ENCODE assay signal across 23 cellular contexts in genomic region chr10:93598157-93598556, GRCh38. TPM values are rescaled to one million over a fixed set of nuclear protein-coding genes. Genes with fewer than 3 reads are reported as not detected.
DNase-seq lines count a peak whose midpoint lies in the region; ATAC-seq and TF ChIP-seq lines count a peak whose summit lies in the region.
"Had no signal": no experiment of that assay in that cellular context is flagged by ENCODE, and none has a peak within 500 bp of the region (broad histone marks: within the 10 kb centered on the region; RNA-seq: fewer than 3 reads in every experiment).

No MANE protein-coding gene starts in this region.

- H3K36me3 ChIP-seq in IMR-90 (ENCODE audit: control insufficient read depth, insufficient read depth, low read length) = no peaks in the 10 kb centered on the region
- peaks cover 0 to 75% (median 35%) of the 10 kb centered on the region in 4 donors for H3K36me3 ChIP-seq in right lobe of liver
- no peaks in the 10 kb centered on the region for H3K36me3 ChIP-seq in esophagus squamous epithelium

- no TSS peak for BruUV-seq in IMR-90 (replicated peaks; lab: Mats Ljungman, UMichigan)

- H2AK5ac ChIP-seq in IMR-90 (ENCODE audit: low read depth, low read length) = no peak overlapping the region

- no peak overlapping the region for H3K23ac ChIP-seq in IMR-90 (ENCODE audit: low read depth, low read length)

- H2AK9ac ChIP-seq in IMR-90 (replicated peaks; ENCODE audit: low read depth, low read length, poor library complexity) = no peak overlapping the region

- no peak overlapping the region for H3K4me3 ChIP-seq in IMR-90 (ENCODE audit: insufficient read depth, low read depth, low read length)
- no peak overlapping the region for H3K4me3 ChIP-seq in epithelial cell of esophagus (ENCODE audit: low read length)
- H3K4me3 ChIP-seq in right lobe of liver = peak overlapping the region; percentile 56 to 94 (median 78)
- H3K4me3 ChIP-seq in esophagus squamous epithelium = no peak overlapping the region
- H3K4me3 ChIP-seq: A549, GM23338 had no signal

- no peak overlapping the region for H4K5ac ChIP-seq in IMR-90 (ENCODE audit: low read depth, low read length)

- H3K79me1 ChIP-seq in IMR-90 (ENCODE audit: low read depth in 1 of 2, low read length in 2 of 2) = no peaks in the 10 kb centered on the region

- no peak overlapping the region for H3K27ac ChIP-seq in IMR-90 (ENCODE audit: insufficient read depth, low read length)
- H3K27ac ChIP-seq in right lobe of liver = peak overlapping the region in 1 of 3 donors; percentile 91
- no peak overlapping the region for H3K27ac ChIP-seq in esophagus squamous epithelium
- H3K27ac ChIP-seq: A549 had no signal

- dilution Hi-C loops in IMR-90 (cut with HindIII; ENCODE audit: low sequenced_read_pairs, unreplicated experiment) = no loop called here

- CTCF ChIA-PET in IMR-90 (lab: Yijun Ruan, JAX) = no interaction called here

- H3K9ac ChIP-seq in IMR-90 (ENCODE audit: low read depth, low read length) = no peak overlapping the region

- no peak overlapping the region for H3K56ac ChIP-seq in IMR-90 (ENCODE audit: extremely low read depth, insufficient read depth, low read length)

- no peak overlapping the region for H2BK15ac ChIP-seq in IMR-90 (ENCODE audit: low read depth, low read length)

- H2AFZ ChIP-seq in IMR-90 (replicated peaks; ENCODE audit: low read length, poor library complexity) = no peak overlapping the region
- H2AFZ ChIP-seq: GM23338 had no signal

- H3K27me3 ChIP-seq in IMR-90 (ENCODE audit: control insufficient read depth, insufficient read depth, low read length) (peaks cover 45% of the 10 kb centered on the region), right lobe of liver (no peaks in the 10 kb centered on the region), esophagus squamous epithelium (peaks cover 0 to 45% (median 7%) of the 10 kb centered on the region in 4 donors)

- POLR2A ChIA-PET in IMR-90 (lab: Charles Lee; ENCODE audit: unreplicated experiment) = no interaction called here

- intact Hi-C loops in IMR-90 (cut with micrococcal nuclease) (no loop called here), right lobe of liver (cut with DNase I) (loop anchor here in 1 of 2 donors (10.0 kb wide), 1 partner anchor 77 kb away; no protein-coding TSS in a partner anchor), esophagus squamous epithelium (cut with DNase I) (no loop called here)

- DNase-seq in IMR-90 = no peak
- peak; percentile 8 for DNase-seq in NCI-H226
- peak; percentile 66 for DNase-seq in epithelial cell of esophagus (ENCODE audit: low read depth)
- DNase-seq in right lobe of liver = no peak
- DNase-seq in NOMO-1 treated with DMSO at 0.1 percent for 48 hours (lab: John Stamatoyannopoulos, UW; ENCODE audit: unreplicated experiment) = no peak
- no peak for DNase-seq in stimulated activated CD4-positive, alpha-beta T cell treated with anti-CD3 and anti-CD28 coated beads, Interleukin-2, amount 100 ng/mL, for 48 hours
- DNase-seq in esophagus squamous epithelium (lab: John Stamatoyannopoulos, UW) = no peak
- DNase-seq: Calu3; CD8-positive, alpha-beta T cell; GF-D8; HCEC 1CT; KBM-7; NCI-H1105; NCI-H1694 treated with DMSO at 0.1 percent for 48 hours; NCI-H2227 treated with DMSO at 0.1 percent for 48 hours; NCI-H524 treated with DMSO at 0.1 percent for 48 hours had no signal

- no peak for TF ChIP-seq POLR2A in IMR-90 (IDR thresholded peaks at IDR 0.05; ENCODE audit: low read depth, low read length)
- no peak for TF ChIP-seq POLR2A in right lobe of liver (IDR thresholded peaks at IDR 0.05)
- TF ChIP-seq POLR2A in esophagus squamous epithelium (IDR thresholded peaks at IDR 0.05) = no peak

- in situ Hi-C loops in IMR-90 (cut with MboI; ENCODE audit: low sequenced_read_pairs) = no loop called here

- no peak overlapping the region for H3K18ac ChIP-seq in IMR-90 (ENCODE audit: low read depth, low read length)

- no peak overlapping the region for H2BK5ac ChIP-seq in IMR-90 (ENCODE audit: low read depth, low read length, poor library complexity, severe bottlenecking)

- H3K14ac ChIP-seq in IMR-90 (replicated peaks; ENCODE audit: low read depth, low read length) = no peak overlapping the region

- no peak overlapping the region for H2BK20ac ChIP-seq in IMR-90 (ENCODE audit: low read depth, low read length)

- no peak overlapping the region for H2BK120ac ChIP-seq in IMR-90 (ENCODE audit: low read depth, low read length)

- TF ChIP-seq CTCF in IMR-90 (conservative IDR thresholded peaks at IDR 0.05; ENCODE audit: low read depth, low read length) = no peak
- no peak for TF ChIP-seq CTCF in epithelial cell of esophagus (IDR thresholded peaks at IDR 0.05; ENCODE audit: insufficient read depth, low read depth, low read length, missing control alignments)
- TF ChIP-seq CTCF in right lobe of liver (IDR thresholded peaks at IDR 0.05) = no peak
- TF ChIP-seq CTCF in esophagus squamous epithelium (IDR thresholded peaks at IDR 0.05) = no peak

- no peak for TF ChIP-seq RAD21 in IMR-90 (IDR thresholded peaks at IDR 0.05; ENCODE audit: low read length)

- no peak overlapping the region for H3K4me2 ChIP-seq in IMR-90 (ENCODE audit: low read depth, low read length)
- H3K4me2 ChIP-seq: A549, GM23338 had no signal

- no CpG with 5 or more reads among the region's 5 CpGs for WGBS in IMR-90 (ENCODE audit: extremely low coverage in 2 of 2, insufficient read length in 1 of 2), 2 experiments
- WGBS in right lobe of liver (ENCODE audit: insufficient coverage, low coverage, low lambda C conversion rate, missing lambda C conversion rate) = 49% methylated on average over 5 of the region's 5 CpGs
- WGBS in esophagus squamous epithelium, 2 donors = 77 to 90% methylated on average over 5 of the region's 5 CpGs

- H4K91ac ChIP-seq in IMR-90 (ENCODE audit: insufficient read depth, low read depth, low read length) = no peak overlapping the region

- H3K9me1 ChIP-seq in IMR-90 (ENCODE audit: insufficient read depth, low read length) = no peaks in the 10 kb centered on the region

- no peak overlapping the region for H3K4ac ChIP-seq in IMR-90 (ENCODE audit: low read depth, low read length)

- ATAC-seq in IMR-90 (ENCODE audit: low read depth) (no peak), right lobe of liver (no peak), HG02885 (IDR thresholded peaks at IDR 0.05; ENCODE audit: poor library complexity, unreplicated experiment) (no peak)
- ATAC-seq: A549; CD8-positive, alpha-beta T cell; GM23338; Panc1; Right ventricle myocardium inferior had no signal

- H4K20me1 ChIP-seq in IMR-90 (ENCODE audit: insufficient read depth, low read length) = no peaks in the 10 kb centered on the region

- H3K9me3 ChIP-seq in IMR-90 (ENCODE audit: control insufficient read depth, insufficient read depth, low read length) = no peaks in the 10 kb centered on the region
- H3K9me3 ChIP-seq in right lobe of liver = no peaks in the 10 kb centered on the region
- H3K9me3 ChIP-seq in esophagus squamous epithelium = no peaks in the 10 kb centered on the region
- H3K9me3 ChIP-seq: A549 had no signal

- H4K8ac ChIP-seq in IMR-90 (ENCODE audit: low read depth in 2 of 2, low read length in 2 of 2) = no peak overlapping the region

- peaks cover 1% of the 10 kb centered on the region; the same call in 1 of the 2 replicates for H3K4me1 ChIP-seq in IMR-90 (ENCODE audit: control insufficient read depth, insufficient read depth, low read length)
- H3K4me1 ChIP-seq in right lobe of liver = peaks cover 0 to 5% (median 0%) of the 10 kb centered on the region in 4 donors
- peaks cover 3 to 15% (median 9%) of the 10 kb centered on the region in 3 donors for H3K4me1 ChIP-seq in esophagus squamous epithelium

TF ChIP-seq in IMR-90, 13 proteins besides CTCF, POLR2A, EP300 and RAD21:
- TF ChIP-seq RCOR1 (IDR thresholded peaks at IDR 0.05; ENCODE audit: insufficient replicate concordance, low read length) = no peak
- no peak for TF ChIP-seq USF2 (IDR thresholded peaks at IDR 0.05; ENCODE audit: low read depth, low read length)
- TF ChIP-seq CEBPB (IDR thresholded peaks at IDR 0.05; ENCODE audit: low read depth, low read length) = 0 out of 2 replicates have a peak, but pooled peaks have one; percentile 18

RNA-seq across cellular contexts. Expression of gene RBP4, which starts 2.9 kb away (rescaled TPM):
- total RNA-seq in IMR-90 (2012; rRNA removed) (not detected in 2 replicates), right lobe of liver (1,000 to 10,000 TPM; 4,975 to 8,539 (median 5,621) TPM), esophagus squamous epithelium (1 to 10 TPM in 1 of 4 donors, not detected in 3; 1.7 TPM)
- polyA plus RNA-seq in IMR-90 (2012; rRNA removed) = not detected in 2 replicates
- polyA plus RNA-seq in IMR-90 (2012; cell fraction: cytosol; rRNA removed) = 0.10 and 0.39 TPM in 2 replicates
- not detected in 2 replicates for polyA plus RNA-seq in IMR-90 (2012; cell fraction: nucleus; rRNA removed; ENCODE audit: low replicate concordance)
- total RNA-seq: CD8-positive, alpha-beta T cell; SK-MEL-5 had no signal

RNA-seq across cellular contexts. Expression of gene PDE6C, which starts 14.2 kb away (rescaled TPM):
- total RNA-seq in IMR-90 (2012; rRNA removed) (not detected in 2 replicates), right lobe of liver (not detected), esophagus squamous epithelium (not detected)
- polyA plus RNA-seq in IMR-90 (2012; rRNA removed) = not detected in 2 replicates
- polyA plus RNA-seq in IMR-90 (2012; cell fraction: cytosol; rRNA removed) = not detected in 2 replicates
- not detected in 2 replicates for polyA plus RNA-seq in IMR-90 (2012; cell fraction: nucleus; rRNA removed; ENCODE audit: low replicate concordance)
- total RNA-seq: Calu3; CD8-positive, alpha-beta T cell; GM23338; Right ventricle myocardium inferior; SK-MEL-5 had no signal
- polyA plus RNA-seq: A549, BJ had no signal

RNA-seq across cellular contexts. Expression of gene FFAR4, which starts 31.7 kb away (rescaled TPM):
- total RNA-seq in IMR-90 (2012; rRNA removed) (not detected in 2 replicates), right lobe of liver (under 1 TPM; 0.07 to 0.27 (median 0.19) TPM), esophagus squamous epithelium (1 to 10 TPM in 1 of 4 donors, under 1 TPM in 1, not detected in 2; 0.26 to 1.1 TPM)
- polyA plus RNA-seq in IMR-90 (2012; rRNA removed) = not detected in 2 replicates
- polyA plus RNA-seq in IMR-90 (2012; cell fraction: cytosol; rRNA removed) = not detected in 2 replicates
- polyA plus RNA-seq in IMR-90 (2012; cell fraction: nucleus; rRNA removed; ENCODE audit: low replicate concordance) = not detected in 2 replicates
- total RNA-seq: CD8-positive, alpha-beta T cell; GM23338; SK-MEL-5 had no signal
- polyA plus RNA-seq: BJ had no signal

Comparison
In these comparisons a context has a peak if more than half of its experiments do, and no peak if none do; other contexts are left out.
1. DNase-seq: peak in NCI-H226 (single experiment) and epithelial cell of esophagus (single experiment); none in IMR-90 (single experiment), right lobe of liver (0 of 3), NOMO-1 treated with DMSO at 0.1 percent for 48 hours (single experiment), stimulated activated CD4-positive, alpha-beta T cell treated with anti-CD3 and anti-CD28 coated beads, Interleukin-2, amount 100 ng/mL, for 48 hours (0 of 2) and esophagus squamous epithelium (single experiment).
2. H3K4me3 ChIP-seq: peak in right lobe of liver (3 of 3); none in IMR-90 (single experiment), epithelial cell of esophagus (single experiment) and esophagus squamous epithelium (0 of 4).
3. RNA of gene RBP4, which starts 2.9 kb away (total RNA-seq): 4,975 to 8,539 TPM in right lobe of liver; not detected in IMR-90 and 1.7 TPM in esophagus squamous epithelium; every median in the first group is over 1,000 times any median in the second.